Comparison of ENCODE assay signal across 1 cellular context in genomic region chr14:103333754-103334643, GRCh38.
TF ChIP-seq lines count a peak whose summit lies in the region.

EIF5 (plus strand) TSS chr14:103334237; CDS start chr14:103335861, 1,624 bp downstream.

TF ChIP-seq in K562, 482 proteins besides CTCF, POLR2A, EP300 and RAD21 (continued from another document and continues in another):
- TF ChIP-seq HMGN3 (IDR thresholded peaks at IDR 0.05; ENCODE audit: borderline replicate concordance, extremely low read depth, insufficient read length, low read depth, low read length) = peak; percentile 69
- no peak for TF ChIP-seq TFE3 (CRISPR knock-in tag; IDR thresholded peaks at IDR 0.05)
- TF ChIP-seq CCNT2 (IDR thresholded peaks at IDR 0.05; ENCODE audit: borderline replicate concordance, extremely low read depth, insufficient read length, low read depth, low read length) = peak; percentile 78
- TF ChIP-seq OTX1 (CRISPR knock-in tag; IDR thresholded peaks at IDR 0.05) = no peak
- no peak for TF ChIP-seq ZNF551 (CRISPR knock-in tag; IDR thresholded peaks at IDR 0.05)
- TF ChIP-seq FOXK2 (conservative IDR thresholded peaks at IDR 0.05 in 1 of 2, IDR thresholded peaks at IDR 0.05 in 1 of 2; ENCODE audit: low read depth in 2 of 2) = no peak
- TF ChIP-seq ZNF740 (CRISPR knock-in tag; IDR thresholded peaks at IDR 0.05) = no peak; the same call in 1 of the 2 replicates
- TF ChIP-seq ZNF740 (tag; IDR thresholded peaks at IDR 0.05) = no peak
- TF ChIP-seq ZNF780A (CRISPR knock-in tag; IDR thresholded peaks at IDR 0.05) = no peak
- TF ChIP-seq TGIF2 (CRISPR knock-in tag; IDR thresholded peaks at IDR 0.05) = no peak
- TF ChIP-seq TRIM24 (IDR thresholded peaks at IDR 0.05) = no peak
- TF ChIP-seq CBFA2T2 (conservative IDR thresholded peaks at IDR 0.05) = no peak
- peak; percentile 67 to 86 for TF ChIP-seq MAZ (CRISPR knock-in tag; conservative IDR thresholded peaks at IDR 0.05 in 1 of 2, IDR thresholded peaks at IDR 0.05 in 1 of 2)
- peak; percentile 77 for TF ChIP-seq PBX2 (CRISPR knock-in tag; IDR thresholded peaks at IDR 0.05; ENCODE audit: low read depth)
- peak; percentile 95 for TF ChIP-seq PBX2 (tag; conservative IDR thresholded peaks at IDR 0.05; ENCODE audit: low read depth)
- no peak for TF ChIP-seq MEF2A (IDR thresholded peaks at IDR 0.05; ENCODE audit: control insufficient read depth, low read depth, low read length)
- peak; percentile 75 for TF ChIP-seq CREM (IDR thresholded peaks at IDR 0.05; ENCODE audit: low read depth)
- no peak for TF ChIP-seq PTTG1 (tag; IDR thresholded peaks at IDR 0.05; ENCODE audit: low read depth)
- TF ChIP-seq ZNF77 (CRISPR knock-in tag; IDR thresholded peaks at IDR 0.05) = no peak
- TF ChIP-seq DNMT1 (IDR thresholded peaks at IDR 0.05) = no peak
- no peak for TF ChIP-seq TAL1 (IDR thresholded peaks at IDR 0.05)
- no peak for TF ChIP-seq E2F4 (CRISPR knock-in tag; IDR thresholded peaks at IDR 0.05; ENCODE audit: low read depth)
- TF ChIP-seq TRIM25 (IDR thresholded peaks at IDR 0.05; ENCODE audit: borderline replicate concordance) = no peak
- TF ChIP-seq IFI16 (CRISPR knock-in tag; IDR thresholded peaks at IDR 0.05) = no peak
- TF ChIP-seq ZNF655 (CRISPR knock-in tag; IDR thresholded peaks at IDR 0.05) = no peak
- no peak for TF ChIP-seq TEAD2 (tag; IDR thresholded peaks at IDR 0.05)
- TF ChIP-seq MAFF (IDR thresholded peaks at IDR 0.05; ENCODE audit: low read length) = peak; percentile 62; the same call in 1 of the 2 replicates
- TF ChIP-seq NFIX (CRISPR knock-in tag; IDR thresholded peaks at IDR 0.05; ENCODE audit: low read depth) = no peak
- no peak for TF ChIP-seq FOXA3 (CRISPR knock-in tag; conservative IDR thresholded peaks at IDR 0.05 in 1 of 2, IDR thresholded peaks at IDR 0.05 in 1 of 2)
- TF ChIP-seq ATF1 (CRISPR knock-in tag; IDR thresholded peaks at IDR 0.05) = peak; percentile 36; the same call in 1 of the 2 replicates
- peak; percentile 80 for TF ChIP-seq ATF1 (tag; IDR thresholded peaks at IDR 0.05)
- no peak for TF ChIP-seq PHTF2 (CRISPR knock-in tag; IDR thresholded peaks at IDR 0.05)
- no peak for TF ChIP-seq ZNF311 (CRISPR knock-in tag; IDR thresholded peaks at IDR 0.05)
- TF ChIP-seq BDP1 (IDR thresholded peaks at IDR 0.05; ENCODE audit: insufficient read depth, insufficient read length) = no peak
- TF ChIP-seq HLTF (IDR thresholded peaks at IDR 0.05) = no peak
- TF ChIP-seq ZNF639 (CRISPR knock-in tag; conservative IDR thresholded peaks at IDR 0.05 in 1 of 2, IDR thresholded peaks at IDR 0.05 in 1 of 2) = peak in 1 of 2 experiments; percentile 96; a peak in 2 of 4 replicates
- TF ChIP-seq NCOA6 (IDR thresholded peaks at IDR 0.05) = no peak
- TF ChIP-seq LCOR (CRISPR knock-in tag; IDR thresholded peaks at IDR 0.05) = peak; percentile 10; the same call in 1 of the 2 replicates
- no peak for TF ChIP-seq E2F3 (CRISPR knock-in tag; IDR thresholded peaks at IDR 0.05)
- peak; percentile 94 for TF ChIP-seq SP1 (CRISPR knock-in tag; IDR thresholded peaks at IDR 0.05)
- no peak; the same call in 1 of the 2 replicates for TF ChIP-seq HDAC8 (tag; IDR thresholded peaks at IDR 0.05)
- TF ChIP-seq THAP7 (CRISPR knock-in tag; IDR thresholded peaks at IDR 0.05) = no peak; the same call in 1 of the 2 replicates
- no peak for TF ChIP-seq ZNF785 (CRISPR knock-in tag; IDR thresholded peaks at IDR 0.05)
- TF ChIP-seq HEY1 (CRISPR knock-in tag; IDR thresholded peaks at IDR 0.05; ENCODE audit: borderline replicate concordance) = no peak
- TF ChIP-seq PRPF4 (IDR thresholded peaks at IDR 0.05; ENCODE audit: insufficient read depth, low read depth, low read length, poor library complexity, severe bottlenecking) = no peak
- TF ChIP-seq TCF3 (CRISPR knock-in tag; IDR thresholded peaks at IDR 0.05) = no peak
- TF ChIP-seq BCOR (IDR thresholded peaks at IDR 0.05) = no peak
- no peak for TF ChIP-seq MYBL2 (IDR thresholded peaks at IDR 0.05; ENCODE audit: low read depth)
- TF ChIP-seq MYBL2 (CRISPR knock-in tag; IDR thresholded peaks at IDR 0.05; ENCODE audit: borderline replicate concordance) = no peak
- peak; percentile 78 for TF ChIP-seq KLF13 (tag; IDR thresholded peaks at IDR 0.05; ENCODE audit: borderline replicate concordance, low read depth)
- no peak for TF ChIP-seq ATF4 (CRISPR knock-in tag; IDR thresholded peaks at IDR 0.05)
- no peak for TF ChIP-seq NFXL1 (CRISPR knock-in tag; IDR thresholded peaks at IDR 0.05)
- no peak for TF ChIP-seq HNRNPH1 (optimal IDR thresholded peaks at IDR 0.05; ENCODE audit: low read depth, low read length)
- no peak for TF ChIP-seq FOXA1 (IDR thresholded peaks at IDR 0.05; ENCODE audit: borderline replicate concordance)
- TF ChIP-seq RBBP5 (IDR thresholded peaks at IDR 0.05; ENCODE audit: borderline replicate concordance, insufficient read depth, low read length, poor library complexity, severe bottlenecking) = peak; percentile 58
- TF ChIP-seq ZFX (CRISPR knock-in tag; IDR thresholded peaks at IDR 0.05) = peak; percentile 98
- no peak for TF ChIP-seq ZNF224 (CRISPR knock-in tag; IDR thresholded peaks at IDR 0.05)
- peak; percentile 66 for TF ChIP-seq ATF7 (IDR thresholded peaks at IDR 0.05)
- peak; percentile 59 for TF ChIP-seq HDAC3 (IDR thresholded peaks at IDR 0.05; ENCODE audit: borderline replicate concordance, partially characterized antibody)
- no peak for TF ChIP-seq MCM3 (IDR thresholded peaks at IDR 0.05)
- TF ChIP-seq ZBTB17 (CRISPR knock-in tag; IDR thresholded peaks at IDR 0.05) = no peak
- 0 out of 2 replicates have a peak, but pooled peaks have one; percentile 13 for TF ChIP-seq NCOR1 (IDR thresholded peaks at IDR 0.05)
- no peak for TF ChIP-seq RBM34 (IDR thresholded peaks at IDR 0.05; ENCODE audit: borderline replicate concordance, insufficient read depth, low read length)
- TF ChIP-seq NONO (IDR thresholded peaks at IDR 0.05; ENCODE audit: low read depth in 2 of 2, low read length in 1 of 2) = peak; percentile 74 to 90
- TF ChIP-seq TFAM (CRISPR knock-in tag; conservative IDR thresholded peaks at IDR 0.05) = no peak
- no peak for TF ChIP-seq EHMT2 (IDR thresholded peaks at IDR 0.05)
- TF ChIP-seq PHF20 (IDR thresholded peaks at IDR 0.05; ENCODE audit: partially characterized antibody) = no peak
- peak; percentile 94 for TF ChIP-seq TAF1 (IDR thresholded peaks at IDR 0.05; ENCODE audit: control insufficient read depth, extremely low read depth, insufficient read depth, low read length, severe bottlenecking)
- TF ChIP-seq FOSL1 (tag; conservative IDR thresholded peaks at IDR 0.05) = no peak
- no peak for TF ChIP-seq ZNF140 (CRISPR knock-in tag; IDR thresholded peaks at IDR 0.05)
- TF ChIP-seq YY1 (IDR thresholded peaks at IDR 0.05; ENCODE audit: borderline replicate concordance in 1 of 3, control insufficient read depth in 1 of 3, extremely low read depth in 1 of 3, insufficient read depth in 3 of 3, insufficient read length in 1 of 3, insufficient replicate concordance in 2 of 3, low read depth in 1 of 3, low read length in 2 of 3) = peak; percentile 74 to 93 (median 90)
- no peak for TF ChIP-seq HIVEP1 (CRISPR knock-in tag; IDR thresholded peaks at IDR 0.05)
